Comparison of ENCODE assay signal across 10 cellular contexts in genomic region chrX:69093960-69094935, GRCh38.
A peak's percentile ranks its signal among the peaks of the same experiment; 100 is the strongest.
DNase-seq lines count a peak whose midpoint lies in the region; ATAC-seq, FAIRE-seq and TF ChIP-seq lines count a peak whose summit lies in the region.
"Had no signal": no experiment of that assay in that cellular context is flagged by ENCODE, and none has a peak within 500 bp of the region (broad histone marks: within the 10 kb centered on the region; RNA-seq: fewer than 3 reads in every experiment).

No MANE protein-coding gene starts in this region.

- no peak for FAIRE-seq in pancreas (lab: Jason Lieb, UNC)
- FAIRE-seq: TTC549 had no signal

- no peaks in the 10 kb centered on the region for H3K36me3 Mint-ChIP-seq in activated CD8-positive, alpha-beta T cell treated with anti-CD3 and anti-CD28 coated beads for 36 hours (ENCODE audit: low read depth)

- H3K36me3 ChIP-seq in pancreas = no peaks in the 10 kb centered on the region

- ATAC-seq in GM21619 (IDR thresholded peaks at IDR 0.05; ENCODE audit: unreplicated experiment) (peak; percentile 60), pancreas (peak; percentile 60 to 91 (median 79)), GM21737 (IDR thresholded peaks at IDR 0.05; ENCODE audit: unreplicated experiment) (no peak), HG03135 (IDR thresholded peaks at IDR 0.05; ENCODE audit: unreplicated experiment) (no peak)
- peak; percentile 66 for ATAC-seq in activated CD8-positive, alpha-beta T cell treated with anti-CD3 and anti-CD28 coated beads for 36 hours

- H3K27me3 Mint-ChIP-seq in activated CD8-positive, alpha-beta T cell treated with anti-CD3 and anti-CD28 coated beads for 36 hours = no peaks in the 10 kb centered on the region

- WGBS in pancreas, 2 donors = 60 to 70% methylated on average over 19 of the region's 19 CpGs

- H3K4me3 ChIP-seq in fibroblast of pulmonary artery (replicated peaks; ENCODE audit: low read depth, low read length) (no peak overlapping the region), pancreas (no peak overlapping the region)
- H3K4me3 ChIP-seq: skin epidermis had no signal

- no peaks in the 10 kb centered on the region for H3K9me3 ChIP-seq in pancreas

- DNase-seq in DMS153 (lab: John Stamatoyannopoulos, UW) (peak; percentile 2), NCI-H128 (lab: John Stamatoyannopoulos, UW; ENCODE audit: unreplicated experiment) (peak; percentile 19), fibroblast of pulmonary artery (ENCODE audit: low read depth) (peak; percentile 70), pancreas (peak in 3 of 6 donors; percentile 25 to 45 (median 44))
- peak; percentile 43 for DNase-seq in activated CD8-positive, alpha-beta T cell treated with anti-CD3 and anti-CD28 coated beads for 36 hours

- no peak overlapping the region for H3K27ac ChIP-seq in pancreas

- no peaks in the 10 kb centered on the region for H3K9me3 Mint-ChIP-seq in activated CD8-positive, alpha-beta T cell treated with anti-CD3 and anti-CD28 coated beads for 36 hours

- POLR2A ChIA-PET in activated CD8-positive, alpha-beta T cell treated with anti-CD3 and anti-CD28 coated beads for 36 hours (lab: Charles Lee) = no interaction called here

- H3K4me1 Mint-ChIP-seq in activated CD8-positive, alpha-beta T cell treated with anti-CD3 and anti-CD28 coated beads for 36 hours (ENCODE audit: low read depth) = no peaks in the 10 kb centered on the region

- H3K4me1 ChIP-seq in pancreas = no peaks in the 10 kb centered on the region

- H3K27me3 ChIP-seq in pancreas = no peaks in the 10 kb centered on the region

- no peak overlapping the region for H3K4me3 Mint-ChIP-seq in activated CD8-positive, alpha-beta T cell treated with anti-CD3 and anti-CD28 coated beads for 36 hours

- CTCF ChIA-PET in activated CD8-positive, alpha-beta T cell treated with anti-CD3 and anti-CD28 coated beads for 36 hours (lab: Charles Lee) = interaction anchor here (0.6 to 3.7 kb wide), 9 partner anchors 9 to 267 kb away, joined by 3 to 14 read pairs (median 3); no protein-coding TSS in a partner anchor

- H3K27ac Mint-ChIP-seq in activated CD8-positive, alpha-beta T cell treated with anti-CD3 and anti-CD28 coated beads for 36 hours = no peak overlapping the region

- intact Hi-C loops in activated CD8-positive, alpha-beta T cell treated with anti-CD3 and anti-CD28 coated beads for 36 hours (cut with micrococcal nuclease) = no loop called here
- intact Hi-C loops in pancreas (cut with DNase I) = loop anchor here in 1 of 3 donors (10.0 kb wide), 2 partner anchors 121 to 191 kb away; no protein-coding TSS in a partner anchor

- TF ChIP-seq CTCF in activated CD8-positive, alpha-beta T cell treated with anti-CD3 and anti-CD28 coated beads for 36 hours (IDR thresholded peaks at IDR 0.05) = no peak
- peak; percentile 56 for TF ChIP-seq CTCF in fibroblast of pulmonary artery (IDR thresholded peaks at IDR 0.05; ENCODE audit: low read length, missing control alignments)
- peak; percentile 45 to 59 (median 48) for TF ChIP-seq CTCF in pancreas (IDR thresholded peaks at IDR 0.05)

Comparison
In these comparisons a context has a peak if more than half of its experiments do, and no peak if none do; other contexts are left out.
1. ATAC-seq: peak in GM21619 (single experiment), activated CD8-positive, alpha-beta T cell treated with anti-CD3 and anti-CD28 coated beads for 36 hours (single experiment) and pancreas (4 of 4); none in GM21737 (single experiment) and HG03135 (single experiment).